ENCODE assay signal across 1 cellular context in genomic region chr10:71835671-71836593, GRCh38.
A peak's percentile ranks its signal among the peaks of the same experiment; 100 is the strongest.
TF ChIP-seq lines count a peak whose summit lies in the region.

No MANE protein-coding gene starts in this region.

TF ChIP-seq in SK-N-SH, 30 proteins besides CTCF, POLR2A, EP300 and RAD21 (continued from another document):
- TF ChIP-seq PBX3 (IDR thresholded peaks at IDR 0.05) (peak; percentile 65), RFX5 (IDR thresholded peaks at IDR 0.05; ENCODE audit: low read length) (no peak), IRF3 (IDR thresholded peaks at IDR 0.05; ENCODE audit: low read depth, low read length) (no peak), EZH2phosphoT487 (IDR thresholded peaks at IDR 0.05; ENCODE audit: borderline replicate concordance, low read depth) (no peak), NRF1 (IDR thresholded peaks at IDR 0.05; ENCODE audit: low read depth, low read length) (no peak), GATA2 (CRISPR knock-in tag; IDR thresholded peaks at IDR 0.05) (peak; percentile 89), SMC3 (IDR thresholded peaks at IDR 0.05; ENCODE audit: low read depth, low read length) (no peak), TAF1 (IDR thresholded peaks at IDR 0.05; ENCODE audit: borderline replicate concordance, low read depth, low read length) (no peak), FOXJ3 (CRISPR knock-in tag; IDR thresholded peaks at IDR 0.05) (0 out of 2 replicates have a peak, but pooled peaks have one; percentile 18), YY1 (IDR thresholded peaks at IDR 0.05; ENCODE audit: low read depth) (no peak), JUND (IDR thresholded peaks at IDR 0.05) (peak; percentile 24; the same call in 1 of the 2 replicates), CHD2 (IDR thresholded peaks at IDR 0.05; ENCODE audit: low read length, partially characterized antibody) (peak; percentile 90), NFIC (IDR thresholded peaks at IDR 0.05; ENCODE audit: borderline replicate concordance) (peak; percentile 89)
